In the genomic region with DNA sequence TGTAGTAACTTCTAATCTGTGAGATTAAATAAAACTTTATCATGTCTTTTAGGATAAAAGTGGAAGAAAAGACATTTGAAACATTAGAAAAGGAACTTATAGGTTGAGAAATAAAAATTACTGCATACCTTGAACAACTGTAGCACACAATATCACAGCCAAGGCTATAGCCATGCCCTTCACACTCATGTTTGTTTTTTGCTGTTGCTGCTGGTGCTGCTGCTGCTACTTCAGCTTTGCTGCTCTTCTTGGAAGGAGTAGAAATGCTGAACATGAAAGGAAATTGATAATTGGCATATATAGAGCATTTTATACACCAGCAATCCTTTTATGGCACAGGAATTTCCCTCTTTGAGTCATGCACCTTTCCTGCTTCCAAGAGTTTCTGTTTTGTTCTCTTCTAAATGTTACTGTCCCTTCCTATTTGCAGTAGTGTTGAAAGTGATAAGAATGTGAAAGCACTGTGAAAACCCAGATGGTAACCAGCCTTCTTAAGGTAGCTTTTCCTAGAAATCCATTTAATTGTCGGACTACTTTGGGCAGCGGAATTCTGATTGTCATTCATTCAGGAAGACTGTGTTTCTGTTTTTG, we compare ENCODE assay signal across 1 cellular context.
TF ChIP-seq lines count a peak whose summit lies in the region.

A gene (minus strand): TSS at position 272 of the 591 bp plus-strand sequence. CDS start 83 bp downstream, at position 189.

TF ChIP-seq in GM23338, 12 proteins besides CTCF, POLR2A, EP300 and RAD21 (continued from another document):
- TF ChIP-seq, protein P1, sequence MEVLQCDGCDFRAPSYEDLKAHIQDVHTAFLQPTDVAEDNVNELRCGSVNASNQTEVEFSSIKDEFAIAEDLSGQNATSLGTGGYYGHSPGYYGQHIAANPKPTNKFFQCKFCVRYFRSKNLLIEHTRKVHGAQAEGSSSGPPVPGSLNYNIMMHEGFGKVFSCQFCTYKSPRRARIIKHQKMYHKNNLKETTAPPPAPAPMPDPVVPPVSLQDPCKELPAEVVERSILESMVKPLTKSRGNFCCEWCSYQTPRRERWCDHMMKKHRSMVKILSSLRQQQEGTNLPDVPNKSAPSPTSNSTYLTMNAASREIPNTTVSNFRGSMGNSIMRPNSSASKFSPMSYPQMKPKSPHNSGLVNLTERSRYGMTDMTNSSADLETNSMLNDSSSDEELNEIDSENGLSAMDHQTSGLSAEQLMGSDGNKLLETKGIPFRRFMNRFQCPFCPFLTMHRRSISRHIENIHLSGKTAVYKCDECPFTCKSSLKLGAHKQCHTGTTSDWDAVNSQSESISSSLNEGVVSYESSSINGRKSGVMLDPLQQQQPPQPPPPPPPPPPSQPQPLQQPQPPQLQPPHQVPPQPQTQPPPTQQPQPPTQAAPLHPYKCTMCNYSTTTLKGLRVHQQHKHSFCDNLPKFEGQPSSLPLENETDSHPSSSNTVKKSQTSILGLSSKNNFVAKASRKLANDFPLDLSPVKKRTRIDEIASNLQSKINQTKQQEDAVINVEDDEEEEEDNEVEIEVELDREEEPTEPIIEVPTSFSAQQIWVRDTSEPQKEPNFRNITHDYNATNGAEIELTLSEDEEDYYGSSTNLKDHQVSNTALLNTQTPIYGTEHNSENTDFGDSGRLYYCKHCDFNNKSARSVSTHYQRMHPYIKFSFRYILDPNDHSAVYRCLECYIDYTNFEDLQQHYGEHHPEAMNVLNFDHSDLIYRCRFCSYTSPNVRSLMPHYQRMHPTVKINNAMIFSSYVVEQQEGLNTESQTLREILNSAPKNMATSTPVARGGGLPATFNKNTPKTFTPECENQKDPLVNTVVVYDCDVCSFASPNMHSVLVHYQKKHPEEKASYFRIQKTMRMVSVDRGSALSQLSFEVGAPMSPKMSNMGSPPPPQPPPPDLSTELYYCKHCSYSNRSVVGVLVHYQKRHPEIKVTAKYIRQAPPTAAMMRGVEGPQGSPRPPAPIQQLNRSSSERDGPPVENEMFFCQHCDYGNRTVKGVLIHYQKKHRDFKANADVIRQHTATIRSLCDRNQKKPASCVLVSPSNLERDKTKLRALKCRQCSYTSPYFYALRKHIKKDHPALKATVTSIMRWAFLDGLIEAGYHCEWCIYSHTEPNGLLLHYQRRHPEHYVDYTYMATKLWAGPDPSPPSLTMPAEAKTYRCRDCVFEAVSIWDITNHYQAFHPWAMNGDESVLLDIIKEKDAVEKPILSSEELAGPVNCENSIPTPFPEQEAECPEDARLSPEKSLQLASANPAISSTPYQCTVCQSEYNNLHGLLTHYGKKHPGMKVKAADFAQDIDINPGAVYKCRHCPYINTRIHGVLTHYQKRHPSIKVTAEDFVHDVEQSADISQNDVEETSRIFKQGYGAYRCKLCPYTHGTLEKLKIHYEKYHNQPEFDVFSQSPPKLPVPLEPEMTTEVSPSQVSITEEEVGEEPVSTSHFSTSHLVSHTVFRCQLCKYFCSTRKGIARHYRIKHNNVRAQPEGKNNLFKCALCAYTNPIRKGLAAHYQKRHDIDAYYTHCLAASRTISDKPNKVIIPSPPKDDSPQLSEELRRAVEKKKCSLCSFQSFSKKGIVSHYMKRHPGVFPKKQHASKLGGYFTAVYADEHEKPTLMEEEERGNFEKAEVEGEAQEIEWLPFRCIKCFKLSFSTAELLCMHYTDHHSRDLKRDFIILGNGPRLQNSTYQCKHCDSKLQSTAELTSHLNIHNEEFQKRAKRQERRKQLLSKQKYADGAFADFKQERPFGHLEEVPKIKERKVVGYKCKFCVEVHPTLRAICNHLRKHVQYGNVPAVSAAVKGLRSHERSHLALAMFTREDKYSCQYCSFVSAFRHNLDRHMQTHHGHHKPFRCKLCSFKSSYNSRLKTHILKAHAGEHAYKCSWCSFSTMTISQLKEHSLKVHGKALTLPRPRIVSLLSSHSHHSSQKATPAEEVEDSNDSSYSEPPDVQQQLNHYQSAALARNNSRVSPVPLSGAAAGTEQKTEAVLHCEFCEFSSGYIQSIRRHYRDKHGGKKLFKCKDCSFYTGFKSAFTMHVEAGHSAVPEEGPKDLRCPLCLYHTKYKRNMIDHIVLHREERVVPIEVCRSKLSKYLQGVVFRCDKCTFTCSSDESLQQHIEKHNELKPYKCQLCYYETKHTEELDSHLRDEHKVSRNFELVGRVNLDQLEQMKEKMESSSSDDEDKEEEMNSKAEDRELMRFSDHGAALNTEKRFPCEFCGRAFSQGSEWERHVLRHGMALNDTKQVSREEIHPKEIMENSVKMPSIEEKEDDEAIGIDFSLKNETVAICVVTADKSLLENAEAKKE (CRISPR knock-in tag; IDR thresholded peaks at IDR 0.05) = no peak
- TF ChIP-seq ZNF331 (CRISPR knock-in tag; IDR thresholded peaks at IDR 0.05; ENCODE audit: low read depth) (no peak), NANOG (IDR thresholded peaks at IDR 0.05; ENCODE audit: borderline replicate concordance) (no peak), CREB1 (CRISPR knock-in tag; IDR thresholded peaks at IDR 0.05; ENCODE audit: low read depth) (no peak), JUNB (IDR thresholded peaks at IDR 0.05; ENCODE audit: unreplicated experiment) (no peak), POLR2AphosphoS5 (IDR thresholded peaks at IDR 0.05; ENCODE audit: low read depth) (no peak), STAT1 (IDR thresholded peaks at IDR 0.05; ENCODE audit: unreplicated experiment) (no peak), ZNF114 (CRISPR knock-in tag; IDR thresholded peaks at IDR 0.05) (no peak)
- TF ChIP-seq, protein P2, sequence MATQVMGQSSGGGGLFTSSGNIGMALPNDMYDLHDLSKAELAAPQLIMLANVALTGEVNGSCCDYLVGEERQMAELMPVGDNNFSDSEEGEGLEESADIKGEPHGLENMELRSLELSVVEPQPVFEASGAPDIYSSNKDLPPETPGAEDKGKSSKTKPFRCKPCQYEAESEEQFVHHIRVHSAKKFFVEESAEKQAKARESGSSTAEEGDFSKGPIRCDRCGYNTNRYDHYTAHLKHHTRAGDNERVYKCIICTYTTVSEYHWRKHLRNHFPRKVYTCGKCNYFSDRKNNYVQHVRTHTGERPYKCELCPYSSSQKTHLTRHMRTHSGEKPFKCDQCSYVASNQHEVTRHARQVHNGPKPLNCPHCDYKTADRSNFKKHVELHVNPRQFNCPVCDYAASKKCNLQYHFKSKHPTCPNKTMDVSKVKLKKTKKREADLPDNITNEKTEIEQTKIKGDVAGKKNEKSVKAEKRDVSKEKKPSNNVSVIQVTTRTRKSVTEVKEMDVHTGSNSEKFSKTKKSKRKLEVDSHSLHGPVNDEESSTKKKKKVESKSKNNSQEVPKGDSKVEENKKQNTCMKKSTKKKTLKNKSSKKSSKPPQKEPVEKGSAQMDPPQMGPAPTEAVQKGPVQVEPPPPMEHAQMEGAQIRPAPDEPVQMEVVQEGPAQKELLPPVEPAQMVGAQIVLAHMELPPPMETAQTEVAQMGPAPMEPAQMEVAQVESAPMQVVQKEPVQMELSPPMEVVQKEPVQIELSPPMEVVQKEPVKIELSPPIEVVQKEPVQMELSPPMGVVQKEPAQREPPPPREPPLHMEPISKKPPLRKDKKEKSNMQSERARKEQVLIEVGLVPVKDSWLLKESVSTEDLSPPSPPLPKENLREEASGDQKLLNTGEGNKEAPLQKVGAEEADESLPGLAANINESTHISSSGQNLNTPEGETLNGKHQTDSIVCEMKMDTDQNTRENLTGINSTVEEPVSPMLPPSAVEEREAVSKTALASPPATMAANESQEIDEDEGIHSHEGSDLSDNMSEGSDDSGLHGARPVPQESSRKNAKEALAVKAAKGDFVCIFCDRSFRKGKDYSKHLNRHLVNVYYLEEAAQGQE (IDR thresholded peaks at IDR 0.05; ENCODE audit: unreplicated experiment) = no peak
- TF ChIP-seq, protein P3, sequence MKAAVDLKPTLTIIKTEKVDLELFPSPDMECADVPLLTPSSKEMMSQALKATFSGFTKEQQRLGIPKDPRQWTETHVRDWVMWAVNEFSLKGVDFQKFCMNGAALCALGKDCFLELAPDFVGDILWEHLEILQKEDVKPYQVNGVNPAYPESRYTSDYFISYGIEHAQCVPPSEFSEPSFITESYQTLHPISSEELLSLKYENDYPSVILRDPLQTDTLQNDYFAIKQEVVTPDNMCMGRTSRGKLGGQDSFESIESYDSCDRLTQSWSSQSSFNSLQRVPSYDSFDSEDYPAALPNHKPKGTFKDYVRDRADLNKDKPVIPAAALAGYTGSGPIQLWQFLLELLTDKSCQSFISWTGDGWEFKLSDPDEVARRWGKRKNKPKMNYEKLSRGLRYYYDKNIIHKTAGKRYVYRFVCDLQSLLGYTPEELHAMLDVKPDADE (IDR thresholded peaks at IDR 0.05) = no peak
